Comparison of ENCODE assay signal across 10 cellular contexts in genomic region chr6:160766657-160767018, GRCh38.
DNase-seq lines count a peak whose midpoint lies in the region; ATAC-seq and TF ChIP-seq lines count a peak whose summit lies in the region.
"Had no signal": no experiment of that assay in that cellular context is flagged by ENCODE, and none has a peak within 500 bp of the region (broad histone marks: within the 10 kb centered on the region; RNA-seq: fewer than 3 reads in every experiment).

No MANE protein-coding gene starts in this region.

- no peaks in the 10 kb centered on the region for H3K9me3 ChIP-seq in BE2C
- no peaks in the 10 kb centered on the region for H3K9me3 ChIP-seq in neuronal stem cell (replicated peaks in 1 of 2; ENCODE audit: control insufficient read depth in 2 of 2, insufficient read depth in 1 of 2, low read depth in 1 of 2, low read length in 2 of 2)

- H3K4me3 ChIP-seq in BE2C (ENCODE audit: low read depth, low read length) (peak overlapping the region; percentile 59), neuronal stem cell (ENCODE audit: low read length in 2 of 2) (peak overlapping the region; percentile 61 to 89)

- H2BK15ac ChIP-seq in neuronal stem cell (ENCODE audit: low read length): no peak overlapping the region

- no peak overlapping the region for H3K27ac ChIP-seq in neuronal stem cell (replicated peaks; ENCODE audit: low read length)

- H2AFZ ChIP-seq in neuronal stem cell (ENCODE audit: low read length): peak overlapping the region; percentile 100

- no peak overlapping the region for H4K8ac ChIP-seq in neuronal stem cell (ENCODE audit: low read depth, low read length)

- ATAC-seq in HG02840 (IDR thresholded peaks at IDR 0.05; ENCODE audit: low FRiP score, unreplicated experiment) (peak; percentile 4), GM21723 (IDR thresholded peaks at IDR 0.05; ENCODE audit: unreplicated experiment) (no peak), GM18870 (IDR thresholded peaks at IDR 0.05; ENCODE audit: unreplicated experiment) (no peak)
- no peak for ATAC-seq in activated T-cell treated with anti-CD3 and anti-CD28 coated beads, Interleukin-2, amount 50 U/mL, for 4 hours

- no peaks in the 10 kb centered on the region for H3K36me3 ChIP-seq in BE2C
- no peaks in the 10 kb centered on the region for H3K36me3 ChIP-seq in neuronal stem cell (replicated peaks in 1 of 2; ENCODE audit: control insufficient read depth in 2 of 2, insufficient read depth in 2 of 2, low read length in 2 of 2)

- H3K4me3 Mint-ChIP-seq in endothelial cell (ENCODE audit: unreplicated experiment): peak overlapping the region; percentile 73
- H3K4me3 Mint-ChIP-seq in activated T-cell treated with anti-CD3 and anti-CD28 coated beads, Interleukin-2, amount 50 U/mL, for 4 hours: no peak overlapping the region

- H2BK5ac ChIP-seq in neuronal stem cell (ENCODE audit: low read length): no peak overlapping the region

- WGBS in neuronal stem cell (ENCODE audit: extremely low coverage in 2 of 2, insufficient read length in 2 of 2, insufficient replicate concordance in 1 of 2), 2 donors: no CpG with 5 or more reads among the region's 8 CpGs

- H3K18ac ChIP-seq in neuronal stem cell (ENCODE audit: low read length): no peak overlapping the region

- H2BK12ac ChIP-seq in neuronal stem cell (ENCODE audit: low read length): no peak overlapping the region

- H3K27me3 ChIP-seq in BE2C: no peaks in the 10 kb centered on the region
- peaks cover 0 to 18% (median 3%) of the 10 kb centered on the region in 3 experiments for H3K27me3 ChIP-seq in neuronal stem cell (ENCODE audit: control insufficient read depth in 3 of 3, insufficient read depth in 3 of 3, low read depth in 1 of 3, low read length in 3 of 3)

- peak overlapping the region; percentile 56 for H3K9ac ChIP-seq in neuronal stem cell (ENCODE audit: low read depth, low read length, poor library complexity)

- no peak overlapping the region for H4K91ac ChIP-seq in neuronal stem cell (ENCODE audit: low read depth, low read length, poor library complexity)

- H3K4me1 ChIP-seq in BE2C: no peaks in the 10 kb centered on the region
- H3K4me1 ChIP-seq in neuronal stem cell (ENCODE audit: control insufficient read depth in 2 of 2, insufficient read depth in 1 of 2, low read depth in 1 of 2, low read length in 2 of 2): no peaks in the 10 kb centered on the region

- no peaks in the 10 kb centered on the region for H3K79me1 ChIP-seq in neuronal stem cell (ENCODE audit: low read depth, low read length)

- DNase-seq in BE2C (no peak), endothelial cell (ENCODE audit: low spot score) (no peak), neuronal stem cell (ENCODE audit: low spot score) (no peak), NCI-H1694 treated with DMSO at 0.1 percent for 48 hours (lab: John Stamatoyannopoulos, UW) (no peak)
- DNase-seq in activated T-cell treated with anti-CD3 and anti-CD28 coated beads, Interleukin-2, amount 50 U/mL, for 4 hours: no peak

- H3K23ac ChIP-seq in neuronal stem cell (ENCODE audit: low read depth, low read length, poor library complexity): no peak overlapping the region

- H3K36me3 Mint-ChIP-seq in endothelial cell (ENCODE audit: low read depth, unreplicated experiment): no peaks in the 10 kb centered on the region
- H3K36me3 Mint-ChIP-seq in activated T-cell treated with anti-CD3 and anti-CD28 coated beads, Interleukin-2, amount 50 U/mL, for 4 hours (ENCODE audit: insufficient read depth): no peaks in the 10 kb centered on the region
- H3K36me3 Mint-ChIP-seq: CD4-positive, CD25-positive, alpha-beta regulatory T cell had no signal

- H2AK5ac ChIP-seq in neuronal stem cell (ENCODE audit: low read depth, low read length): no peak overlapping the region

- H3K4me2 ChIP-seq in neuronal stem cell (ENCODE audit: insufficient read depth, low read length, poor library complexity, severe bottlenecking): peak overlapping the region; percentile 87

- H3K4me1 Mint-ChIP-seq in endothelial cell (ENCODE audit: unreplicated experiment): no peaks in the 10 kb centered on the region
- peaks cover 7% of the 10 kb centered on the region for H3K4me1 Mint-ChIP-seq in activated T-cell treated with anti-CD3 and anti-CD28 coated beads, Interleukin-2, amount 50 U/mL, for 4 hours (ENCODE audit: low read depth)

- H3K27ac Mint-ChIP-seq in endothelial cell (ENCODE audit: unreplicated experiment): no peak overlapping the region
- H3K27ac Mint-ChIP-seq: stimulated activated naive CD8-positive, alpha-beta T cell treated with anti-CD3 and anti-CD28 coated beads, Interleukin-15, Interleukin-2, amounts not matched to agents 100 ng/mL and 50 ng/mL, for 24 hours had no signal

- H2BK120ac ChIP-seq in neuronal stem cell (ENCODE audit: low read depth, low read length): no peak overlapping the region

- TF ChIP-seq CTCF in BE2C (IDR thresholded peaks at IDR 0.05; ENCODE audit: low read depth, low read length): no peak
- TF ChIP-seq CTCF in endothelial cell (IDR thresholded peaks at IDR 0.05; ENCODE audit: unreplicated experiment): no peak

- no peak overlapping the region for H3K4ac ChIP-seq in neuronal stem cell (ENCODE audit: low read length)

- H3K14ac ChIP-seq in neuronal stem cell (ENCODE audit: low read length): no peak overlapping the region

- no peaks in the 10 kb centered on the region for H3K9me3 Mint-ChIP-seq in endothelial cell (ENCODE audit: unreplicated experiment)
- peaks cover 12% of the 10 kb centered on the region for H3K9me3 Mint-ChIP-seq in activated T-cell treated with anti-CD3 and anti-CD28 coated beads, Interleukin-2, amount 50 U/mL, for 4 hours

- H3K27me3 Mint-ChIP-seq in endothelial cell (ENCODE audit: unreplicated experiment): no peaks in the 10 kb centered on the region
- peaks cover 35% of the 10 kb centered on the region for H3K27me3 Mint-ChIP-seq in activated T-cell treated with anti-CD3 and anti-CD28 coated beads, Interleukin-2, amount 50 U/mL, for 4 hours (ENCODE audit: low read depth)
